6 cellular contexts compared by ENCODE assay signal in genomic region chr14:94966868-94967267, GRCh38.
"Had no signal": no experiment of that assay in that cellular context is flagged by ENCODE, and none has a peak within 500 bp of the region (broad histone marks: within the 10 kb centered on the region; RNA-seq: fewer than 3 reads in every experiment).

No MANE protein-coding gene starts in this region.

- ATAC-seq: GM23338, K562 had no signal

- H3K9me3 Mint-ChIP-seq: H9 had no signal

- H3K4me3 Mint-ChIP-seq: GM23338, H9 had no signal

- H3K27ac Mint-ChIP-seq: GM23338, H9 had no signal

- H3K4me3 ChIP-seq: GM23338, K562 had no signal

- DNase-seq: H9, HCEC 1CT, IMR-90, KG1 had no signal
